In genomic region chr18:50297621-50298442, GRCh38 we compare ENCODE assay signal across 9 cellular contexts. TPM values are rescaled to one million over a fixed set of nuclear protein-coding genes. Genes with fewer than 3 reads are reported as not detected.
DNase-seq lines count a peak whose midpoint lies in the region; ATAC-seq and TF ChIP-seq lines count a peak whose summit lies in the region.
"Had no signal": no experiment of that assay in that cellular context is flagged by ENCODE, and none has a peak within 500 bp of the region (broad histone marks: within the 10 kb centered on the region; RNA-seq: fewer than 3 reads in every experiment).

No MANE protein-coding gene starts in this region.

- H3K27me3 Mint-ChIP-seq in activated naive CD8-positive, alpha-beta T cell treated with anti-CD3 and anti-CD28 coated beads for 36 hours = peaks cover 29% of the 10 kb centered on the region
- peaks cover 38% of the 10 kb centered on the region for H3K27me3 Mint-ChIP-seq in osteocyte (ENCODE audit: unreplicated experiment)

- no peak for TF ChIP-seq CTCF in cardiac muscle cell (IDR thresholded peaks at IDR 0.05; ENCODE audit: low read depth, low read length)
- no peak for TF ChIP-seq CTCF in osteocyte (IDR thresholded peaks at IDR 0.05)

- H3K36me3 ChIP-seq in cardiac muscle cell (no peaks in the 10 kb centered on the region), urinary bladder (ENCODE audit: insufficient read depth) (no peaks in the 10 kb centered on the region)
- H3K36me3 ChIP-seq: SJSA1 had no signal

- H3K4me3 ChIP-seq in cardiac muscle cell (no peak overlapping the region), urinary bladder (ENCODE audit: low read depth, low read length) (peak overlapping the region; percentile 8)
- H3K4me3 ChIP-seq: SJSA1 had no signal

- H3K4me3 Mint-ChIP-seq in activated naive CD8-positive, alpha-beta T cell treated with anti-CD3 and anti-CD28 coated beads for 36 hours = peak overlapping the region; percentile 60
- peak overlapping the region; percentile 63 for H3K4me3 Mint-ChIP-seq in osteocyte (ENCODE audit: unreplicated experiment)

- WGBS in urinary bladder = 10% methylated on average over 28 of the region's 28 CpGs

- no peak overlapping the region for H3K27ac Mint-ChIP-seq in activated naive CD8-positive, alpha-beta T cell treated with anti-CD3 and anti-CD28 coated beads for 36 hours
- H3K27ac Mint-ChIP-seq in osteocyte (ENCODE audit: unreplicated experiment) = no peak overlapping the region

- ATAC-seq in GM19467 (IDR thresholded peaks at IDR 0.05; ENCODE audit: unreplicated experiment) = peak; percentile 99
- ATAC-seq in HG03571 (IDR thresholded peaks at IDR 0.05; ENCODE audit: unreplicated experiment) = peak; percentile 99

- H3K9me3 ChIP-seq in cardiac muscle cell (ENCODE audit: low read depth) = no peaks in the 10 kb centered on the region
- H3K9me3 ChIP-seq: SJSA1 had no signal

- no peaks in the 10 kb centered on the region for H3K27me3 ChIP-seq in cardiac muscle cell

- no peaks in the 10 kb centered on the region for H3K36me3 Mint-ChIP-seq in activated naive CD8-positive, alpha-beta T cell treated with anti-CD3 and anti-CD28 coated beads for 36 hours
- H3K36me3 Mint-ChIP-seq in osteocyte (ENCODE audit: unreplicated experiment) = no peaks in the 10 kb centered on the region

- H3K9me3 Mint-ChIP-seq in activated naive CD8-positive, alpha-beta T cell treated with anti-CD3 and anti-CD28 coated beads for 36 hours = no peaks in the 10 kb centered on the region
- H3K9me3 Mint-ChIP-seq in osteocyte (ENCODE audit: unreplicated experiment) = no peaks in the 10 kb centered on the region

- H3K27ac ChIP-seq in cardiac muscle cell (no peak overlapping the region), urinary bladder (ENCODE audit: low read depth) (no peak overlapping the region)
- H3K27ac ChIP-seq: SJSA1 had no signal

- peaks cover 8% of the 10 kb centered on the region for H3K4me1 ChIP-seq in cardiac muscle cell (ENCODE audit: low read depth)
- H3K4me1 ChIP-seq in urinary bladder (ENCODE audit: insufficient read depth) = no peaks in the 10 kb centered on the region

- H3K4me1 Mint-ChIP-seq in activated naive CD8-positive, alpha-beta T cell treated with anti-CD3 and anti-CD28 coated beads for 36 hours = peaks cover 7% of the 10 kb centered on the region
- H3K4me1 Mint-ChIP-seq in osteocyte (ENCODE audit: unreplicated experiment) = peaks cover 5% of the 10 kb centered on the region

- peak; percentile 76 for DNase-seq in COLO668 (lab: John Stamatoyannopoulos, UW; ENCODE audit: unreplicated experiment)
- peak; percentile 94 for DNase-seq in RPMI8226
- DNase-seq in activated naive CD8-positive, alpha-beta T cell treated with anti-CD3 and anti-CD28 coated beads for 36 hours = peak; percentile 74
- DNase-seq in cardiac muscle cell (ENCODE audit: low read depth in 1 of 2, low spot score in 1 of 2) = peak; percentile 19 to 90
- DNase-seq in osteocyte (ENCODE audit: extremely low spot score, unreplicated experiment) = no peak

RNA-seq across cellular contexts. Expression of gene CXXC1, which starts 10.3 kb away (rescaled TPM):
- 10 to 100 TPM; 97.0 to 97.2 TPM for total RNA-seq in activated naive CD8-positive, alpha-beta T cell treated with anti-CD3 and anti-CD28 coated beads for 36 hours
- total RNA-seq in cardiac muscle cell (72.3 and 89.1 TPM in 2 replicates), osteocyte (70.2 and 82.2 TPM in 2 replicates), urinary bladder (32.4 TPM)
- polyA plus RNA-seq in cardiac muscle cell (91.4 and 95.6 TPM in 2 replicates), urinary bladder (73.9 TPM)

RNA-seq across cellular contexts. Expression of gene MBD1, which starts 16.5 kb away (rescaled TPM):
- total RNA-seq in activated naive CD8-positive, alpha-beta T cell treated with anti-CD3 and anti-CD28 coated beads for 36 hours = 10 to 100 TPM; 65.6 to 69.9 TPM
- 113 and 167 TPM in 2 replicates for total RNA-seq in cardiac muscle cell
- polyA plus RNA-seq in cardiac muscle cell = 78.9 and 79.7 TPM in 2 replicates
- 69.9 and 74.2 TPM in 2 replicates for total RNA-seq in osteocyte
- 39.9 TPM for total RNA-seq in urinary bladder
- polyA plus RNA-seq in urinary bladder = 57.0 TPM

RNA-seq across cellular contexts. Expression of gene CFAP53, which starts 31.5 kb away (rescaled TPM):
- under 1 TPM; 0.14 to 0.54 TPM for total RNA-seq in activated naive CD8-positive, alpha-beta T cell treated with anti-CD3 and anti-CD28 coated beads for 36 hours
- total RNA-seq in cardiac muscle cell (0.56 and 3.9 TPM in 2 replicates), osteocyte (0.39 and 0.78 TPM in 2 replicates), urinary bladder (0.42 TPM)
- polyA plus RNA-seq in cardiac muscle cell (1.0 and 1.6 TPM in 2 replicates), urinary bladder (0.34 TPM)
